In genomic region chr2:234290196-234290595, GRCh38 we compare ENCODE assay signal across 10 cellular contexts.
DNase-seq lines count a peak whose midpoint lies in the region; ATAC-seq, FAIRE-seq and TF ChIP-seq lines count a peak whose summit lies in the region.
"Had no signal": no experiment of that assay in that cellular context is flagged by ENCODE, and none has a peak within 500 bp of the region (broad histone marks: within the 10 kb centered on the region; RNA-seq: fewer than 3 reads in every experiment).

No MANE protein-coding gene starts in this region.

- H3K9ac ChIP-seq in keratinocyte (ENCODE audit: control insufficient read depth, extremely low read depth, insufficient read depth, low read length), result peak overlapping the region; percentile 31

- TF ChIP-seq EP300 in esophagus muscularis mucosa (IDR thresholded peaks at IDR 0.05), result no peak

- DNase-seq in right atrium auricular region (ENCODE audit: low spot score), result no peak
- no peak for DNase-seq in heart left ventricle
- no peak for DNase-seq in activated CD4-positive, alpha-beta memory T cell treated with anti-CD3 and anti-CD28 coated beads for 36 hours
- no peak for DNase-seq in keratinocyte (ENCODE audit: low read depth, low spot score)
- peak in 1 of 2 donors; percentile 91 for DNase-seq in vagina (ENCODE audit: extremely low spot score in 2 of 2)
- no peak for DNase-seq in foreskin fibroblast
- DNase-seq in esophagus muscularis mucosa (ENCODE audit: extremely low spot score), result no peak
- no peak for DNase-seq in NCI-H524 (lab: John Stamatoyannopoulos, UW)
- DNase-seq: amygdala had no signal

- dilution Hi-C loops in keratinocyte (cut with MboI; ENCODE audit: extremely low pct_ligation_motif_present, low sequenced_read_pairs), result no loop called here

- intact Hi-C loops in heart left ventricle (cut with DNase I) (loop anchor here in 2 of 10 donors (2.0 to 10.0 kb wide), 2 partner anchors 155 to 211 kb away; no protein-coding TSS in a partner anchor), vagina (cut with DNase I) (no loop called here), esophagus muscularis mucosa (cut with DNase I) (no loop called here)
- intact Hi-C loops in activated CD4-positive, alpha-beta memory T cell treated with anti-CD3 and anti-CD28 coated beads for 36 hours (cut with micrococcal nuclease), result loop anchor here (1.0 to 10.0 kb wide), 4 partner anchors 136 to 435 kb away; partner anchors contain the start of gene HJURP

- H3K4me3 ChIP-seq in right atrium auricular region (no peak overlapping the region), heart left ventricle (no peak overlapping the region), keratinocyte (ENCODE audit: control insufficient read depth in 2 of 3, extremely low read depth in 1 of 3, insufficient read depth in 2 of 3, low read depth in 1 of 3, low read length in 3 of 3) (no peak overlapping the region), vagina (no peak overlapping the region), foreskin fibroblast (ENCODE audit: low read depth in 1 of 2, low read length in 2 of 2) (no peak overlapping the region), esophagus muscularis mucosa (no peak overlapping the region)

- no peaks in the 10 kb centered on the region for H3K9me1 ChIP-seq in keratinocyte (ENCODE audit: control insufficient read depth, extremely low read depth, insufficient read depth, low read length)

- TF ChIP-seq CTCF in right atrium auricular region (IDR thresholded peaks at IDR 0.05) (no peak), heart left ventricle (IDR thresholded peaks at IDR 0.05) (no peak), keratinocyte (optimal IDR thresholded peaks at IDR 0.05 in 1 of 3, IDR thresholded peaks at IDR 0.05 in 1 of 3, conservative IDR thresholded peaks at IDR 0.05 in 1 of 3; ENCODE audit: extremely low read depth in 1 of 3, insufficient read depth in 2 of 3, low read length in 3 of 3) (no peak), vagina (IDR thresholded peaks at IDR 0.05) (no peak), foreskin fibroblast (IDR thresholded peaks at IDR 0.05; ENCODE audit: low read depth, low read length) (no peak), esophagus muscularis mucosa (IDR thresholded peaks at IDR 0.05) (no peak)

- H3K4me1 ChIP-seq in right atrium auricular region (peaks cover 0 to 30% of the 10 kb centered on the region in 2 donors), heart left ventricle (peaks cover 0 to 68% (median 10%) of the 10 kb centered on the region in 12 donors), keratinocyte (ENCODE audit: control insufficient read depth, extremely low read depth, insufficient read depth, low read length) (peaks cover 40% of the 10 kb centered on the region), vagina (peaks cover 15% of the 10 kb centered on the region), esophagus muscularis mucosa (peaks cover 0 to 8% (median 0%) of the 10 kb centered on the region in 4 donors)

- no peaks in the 10 kb centered on the region for H3K27me3 ChIP-seq in right atrium auricular region
- H3K27me3 ChIP-seq in heart left ventricle, result no peaks in the 10 kb centered on the region
- no peaks in the 10 kb centered on the region for H3K27me3 ChIP-seq in keratinocyte (ENCODE audit: control insufficient read depth, extremely low read depth, insufficient read depth, low read length)
- no peaks in the 10 kb centered on the region for H3K27me3 ChIP-seq in vagina
- H3K27me3 ChIP-seq in esophagus muscularis mucosa, result no peaks in the 10 kb centered on the region

- H3K27ac Mint-ChIP-seq in activated CD4-positive, alpha-beta memory T cell treated with anti-CD3 and anti-CD28 coated beads for 36 hours, result peak overlapping the region; percentile 95

- H3K4me2 ChIP-seq in keratinocyte (ENCODE audit: control insufficient read depth, extremely low read depth, insufficient read depth, low read depth, low read length), result no peak overlapping the region

- no peaks in the 10 kb centered on the region for H3K27me3 Mint-ChIP-seq in activated CD4-positive, alpha-beta memory T cell treated with anti-CD3 and anti-CD28 coated beads for 36 hours

- H3K4me1 Mint-ChIP-seq in activated CD4-positive, alpha-beta memory T cell treated with anti-CD3 and anti-CD28 coated beads for 36 hours (ENCODE audit: low read depth), result peaks cover 70% of the 10 kb centered on the region

- no peaks in the 10 kb centered on the region for H3K36me3 Mint-ChIP-seq in activated CD4-positive, alpha-beta memory T cell treated with anti-CD3 and anti-CD28 coated beads for 36 hours

- CTCF ChIA-PET in activated CD4-positive, alpha-beta memory T cell treated with anti-CD3 and anti-CD28 coated beads for 36 hours (lab: Charles Lee), result interaction anchor here (1.0 to 4.8 kb wide), 22 partner anchors 10 to 255 kb away, joined by 3 to 90 read pairs (median 8); partner anchors contain the start of gene ARL4C

- 90 to 100% (median 98%) methylated on average over 2 of the region's 2 CpGs for WGBS in heart left ventricle, 4 donors
- WGBS in esophagus muscularis mucosa, result 100% methylated on average over 1 of the region's 2 CpGs

- TF ChIP-seq POLR2A in heart left ventricle (IDR thresholded peaks at IDR 0.05) (no peak), vagina (IDR thresholded peaks at IDR 0.05) (no peak), esophagus muscularis mucosa (IDR thresholded peaks at IDR 0.05; ENCODE audit: low read depth) (no peak)

- H3K36me3 ChIP-seq in right atrium auricular region (no peaks in the 10 kb centered on the region), heart left ventricle (no peaks in the 10 kb centered on the region), keratinocyte (ENCODE audit: control insufficient read depth in 2 of 2, extremely low read depth in 1 of 2, insufficient read depth in 2 of 2, low read length in 2 of 2) (no peaks in the 10 kb centered on the region), vagina (no peaks in the 10 kb centered on the region), esophagus muscularis mucosa (no peaks in the 10 kb centered on the region)

- H3K27ac ChIP-seq in right atrium auricular region, result peak overlapping the region; percentile 52 to 70
- peak overlapping the region in 3 of 12 donors; percentile 9 to 87 (median 32) for H3K27ac ChIP-seq in heart left ventricle
- peak overlapping the region; percentile 70 for H3K27ac ChIP-seq in keratinocyte (ENCODE audit: control insufficient read depth, insufficient read depth, low read length)
- peak overlapping the region; percentile 54 for H3K27ac ChIP-seq in vagina
- H3K27ac ChIP-seq in esophagus muscularis mucosa (replicated peaks in 1 of 4), result no peak overlapping the region

- no peaks in the 10 kb centered on the region for H3K79me2 ChIP-seq in keratinocyte (ENCODE audit: control insufficient read depth, insufficient read depth, low read length)

- no peaks in the 10 kb centered on the region for H4K20me1 ChIP-seq in keratinocyte (ENCODE audit: control insufficient read depth, extremely low read depth, insufficient read depth, low read length)

- peak overlapping the region; percentile 56 for H3K4me3 Mint-ChIP-seq in activated CD4-positive, alpha-beta memory T cell treated with anti-CD3 and anti-CD28 coated beads for 36 hours

- POLR2A ChIA-PET in activated CD4-positive, alpha-beta memory T cell treated with anti-CD3 and anti-CD28 coated beads for 36 hours (lab: Charles Lee), result interaction anchor here (1.0 to 6.5 kb wide), 13 partner anchors 10 to 211 kb away, joined by 3 to 93 read pairs (median 4); partner anchors contain the start of gene ARL4C

- no peak for ATAC-seq in heart left ventricle

- no peak overlapping the region for H2AFZ ChIP-seq in keratinocyte (ENCODE audit: control insufficient read depth, low read length)

- no peak for FAIRE-seq in keratinocyte (lab: Jason Lieb, UNC)
- FAIRE-seq: endometrium had no signal

- no peaks in the 10 kb centered on the region for H3K9me3 ChIP-seq in right atrium auricular region
- no peaks in the 10 kb centered on the region for H3K9me3 ChIP-seq in heart left ventricle
- H3K9me3 ChIP-seq in keratinocyte (ENCODE audit: control insufficient read depth, low read depth, low read length), result no peaks in the 10 kb centered on the region
- no peaks in the 10 kb centered on the region for H3K9me3 ChIP-seq in vagina
- no peaks in the 10 kb centered on the region for H3K9me3 ChIP-seq in esophagus muscularis mucosa

- no peaks in the 10 kb centered on the region for H3K9me3 Mint-ChIP-seq in activated CD4-positive, alpha-beta memory T cell treated with anti-CD3 and anti-CD28 coated beads for 36 hours

Comparison
In these comparisons a context has a peak if more than half of its experiments do, and no peak if none do; other contexts are left out.
1. H3K27ac ChIP-seq: peak in right atrium auricular region (2 of 2), keratinocyte (single experiment) and vagina (single experiment); none in esophagus muscularis mucosa (0 of 4).